17 cellular contexts compared by ENCODE assay signal in the genomic region with DNA sequence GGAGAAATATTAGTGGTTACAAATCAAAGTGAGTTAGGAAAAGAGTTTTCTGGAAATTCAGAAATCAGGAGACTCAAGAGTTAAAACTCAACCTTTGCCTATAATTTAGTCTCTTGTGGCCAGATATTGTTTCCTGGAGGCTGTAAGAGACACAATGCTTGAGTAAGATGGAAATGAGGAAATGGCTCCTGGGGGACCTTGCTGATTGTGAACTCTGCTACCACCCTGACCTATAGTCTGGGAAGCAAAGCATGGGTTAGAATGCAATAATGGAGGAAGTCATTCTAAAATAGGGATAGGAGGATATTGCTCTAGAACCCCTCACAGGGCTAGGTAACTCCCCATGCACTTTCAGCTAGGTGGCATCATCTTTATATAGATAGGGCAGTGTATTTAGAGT.
"Had no signal": no experiment of that assay in that cellular context is flagged by ENCODE, and none has a peak within 500 bp of the region (broad histone marks: within the 10 kb centered on the region; RNA-seq: fewer than 3 reads in every experiment).

No MANE protein-coding gene starts in this region.

- H3K27ac Mint-ChIP-seq: activated naive CD4-positive, alpha-beta T cell treated with anti-CD3 and anti-CD28 coated beads for 36 hours; activated naive CD8-positive, alpha-beta T cell treated with anti-CD3 and anti-CD28 coated beads, Interleukin-2, amount 50 U/mL, for 24 hours; naive B cell; stimulated activated effector memory CD8-positive, alpha-beta T cell treated with anti-CD3 and anti-CD28 coated beads, Interleukin-12 subunit alpha, Interleukin-12 subunit beta, amount 100 ng/mL, for 72 hours had no signal

- DNase-seq: activated CD4-positive, alpha-beta T cell treated with anti-CD3 and anti-CD28 coated beads, Interleukin-2, amount 50 U/mL, for 4 hours; activated CD4-positive, CD25-positive, alpha-beta regulatory T cell treated with anti-CD3 and anti-CD28 coated beads, Interleukin-2, amount 50 U/mL, for 72 hours; activated naive CD4-positive, alpha-beta T cell treated with anti-CD3 and anti-CD28 coated beads for 36 hours; activated naive CD8-positive, alpha-beta T cell treated with anti-CD3 and anti-CD28 coated beads, Interleukin-2, amount 50 U/mL, for 24 hours; activated T-cell treated with anti-CD3 and anti-CD28 coated beads for 4 hours; dorsolateral prefrontal cortex; erythroblast; gastrocnemius medialis; heart right ventricle; left colon; mammary epithelial cell; naive B cell; ovary; stimulated activated CD4-positive, alpha-beta T cell treated with anti-CD3 and anti-CD28 coated beads, Interleukin-12 subunit alpha, Interleukin-12 subunit beta, amount 100 ng/mL, for 4 hours; stimulated activated CD4-positive, alpha-beta T cell treated with anti-CD3 and anti-CD28 coated beads, Interleukin-2, amount 100 ng/mL, for 24 hours; tibial artery had no signal

- H3K36me3 Mint-ChIP-seq: naive B cell; stimulated activated effector memory CD8-positive, alpha-beta T cell treated with anti-CD3 and anti-CD28 coated beads, Interleukin-12 subunit alpha, Interleukin-12 subunit beta, amount 100 ng/mL, for 72 hours had no signal

- H3K4me3 Mint-ChIP-seq: activated naive CD4-positive, alpha-beta T cell treated with anti-CD3 and anti-CD28 coated beads for 36 hours; activated naive CD8-positive, alpha-beta T cell treated with anti-CD3 and anti-CD28 coated beads, Interleukin-2, amount 50 U/mL, for 24 hours; naive B cell; stimulated activated effector memory CD8-positive, alpha-beta T cell treated with anti-CD3 and anti-CD28 coated beads, Interleukin-12 subunit alpha, Interleukin-12 subunit beta, amount 100 ng/mL, for 72 hours had no signal

- H3K4me1 Mint-ChIP-seq: activated naive CD8-positive, alpha-beta T cell treated with anti-CD3 and anti-CD28 coated beads, Interleukin-2, amount 50 U/mL, for 24 hours; naive B cell; stimulated activated effector memory CD8-positive, alpha-beta T cell treated with anti-CD3 and anti-CD28 coated beads, Interleukin-12 subunit alpha, Interleukin-12 subunit beta, amount 100 ng/mL, for 72 hours had no signal

- H3K27ac ChIP-seq: gastrocnemius medialis, ovary had no signal

- H3K9me3 Mint-ChIP-seq: activated naive CD4-positive, alpha-beta T cell treated with anti-CD3 and anti-CD28 coated beads for 36 hours; activated naive CD8-positive, alpha-beta T cell treated with anti-CD3 and anti-CD28 coated beads, Interleukin-2, amount 50 U/mL, for 24 hours; naive B cell; stimulated activated effector memory CD8-positive, alpha-beta T cell treated with anti-CD3 and anti-CD28 coated beads, Interleukin-12 subunit alpha, Interleukin-12 subunit beta, amount 100 ng/mL, for 72 hours had no signal

- H3K36me3 ChIP-seq: gastrocnemius medialis, heart right ventricle, ovary, tibial artery had no signal

- H3K27me3 ChIP-seq: dorsolateral prefrontal cortex, gastrocnemius medialis, heart right ventricle, ovary, tibial artery had no signal

- H3K9me3 ChIP-seq: gastrocnemius medialis, heart right ventricle, ovary, tibial artery had no signal

- H3K4me3 ChIP-seq: dorsolateral prefrontal cortex, gastrocnemius medialis, heart right ventricle, ovary, tibial artery had no signal
